In genomic region chr10:52758406-52758805, GRCh38 we compare ENCODE assay signal across 37 cellular contexts. TPM values are rescaled to one million over a fixed set of nuclear protein-coding genes. Genes with fewer than 3 reads are reported as not detected.
"Had no signal": no experiment of that assay in that cellular context is flagged by ENCODE, and none has a peak within 500 bp of the region (broad histone marks: within the 10 kb centered on the region; RNA-seq: fewer than 3 reads in every experiment).

No MANE protein-coding gene starts in this region.

- H3K9me3 Mint-ChIP-seq: activated CD4-positive, alpha-beta memory T cell treated with anti-CD3 and anti-CD28 coated beads, Interleukin-2, amount 10 ng/mL, durations not matched to agents 7 days and 5 days; activated naive CD8-positive, alpha-beta T cell treated with anti-CD3 and anti-CD28 coated beads, Interleukin-2, amount 10 ng/mL, durations not matched to agents 7 days and 5 days had no signal

- H3K4me1 ChIP-seq: body of pancreas, breast epithelium had no signal

- H3K9me3 ChIP-seq: body of pancreas, breast epithelium had no signal

- H3K36me3 Mint-ChIP-seq: activated CD8-positive, alpha-beta memory T cell treated with anti-CD3 and anti-CD28 coated beads, Interleukin-2, amount 10 ng/mL, durations not matched to agents 7 days and 5 days; activated naive CD8-positive, alpha-beta T cell treated with anti-CD3 and anti-CD28 coated beads, Interleukin-2, amount 10 ng/mL, durations not matched to agents 7 days and 5 days; T-cell had no signal

- ATAC-seq: activated CD8-positive, alpha-beta memory T cell treated with anti-CD3 and anti-CD28 coated beads, Interleukin-2, amount 10 ng/mL, durations not matched to agents 7 days and 5 days; body of pancreas; SK-N-SH treated with all-trans-retinoic acid at 6 μM for 48 hours; T-cell; T-helper 17 cell had no signal

- H3K9ac ChIP-seq: KMS-11 had no signal

- H3K4me3 ChIP-seq: body of pancreas, breast epithelium, PC-9 had no signal

- H3K4me1 Mint-ChIP-seq: activated CD4-positive, alpha-beta memory T cell treated with anti-CD3 and anti-CD28 coated beads, Interleukin-2, amount 10 ng/mL, durations not matched to agents 7 days and 5 days; activated CD8-positive, alpha-beta memory T cell treated with anti-CD3 and anti-CD28 coated beads, Interleukin-2, amount 10 ng/mL, durations not matched to agents 7 days and 5 days; activated naive CD8-positive, alpha-beta T cell treated with anti-CD3 and anti-CD28 coated beads, Interleukin-2, amount 10 ng/mL, durations not matched to agents 7 days and 5 days; T-cell; T-helper 17 cell had no signal

- H3K27me3 Mint-ChIP-seq: activated CD4-positive, alpha-beta memory T cell treated with anti-CD3 and anti-CD28 coated beads, Interleukin-2, amount 10 ng/mL, durations not matched to agents 7 days and 5 days; activated CD8-positive, alpha-beta memory T cell treated with anti-CD3 and anti-CD28 coated beads, Interleukin-2, amount 10 ng/mL, durations not matched to agents 7 days and 5 days; activated naive CD8-positive, alpha-beta T cell treated with anti-CD3 and anti-CD28 coated beads, Interleukin-2, amount 10 ng/mL, durations not matched to agents 7 days and 5 days; T-cell; T-helper 17 cell had no signal

- H3K36me3 ChIP-seq: breast epithelium had no signal

- H2AFZ ChIP-seq: PC-9 had no signal

- H3K27ac ChIP-seq: body of pancreas, breast epithelium, KMS-11, PC-9, RWPE1, VCaP had no signal

- H3K4me2 ChIP-seq: KMS-11, PC-9 had no signal

- H3K27me3 ChIP-seq: body of pancreas, breast epithelium had no signal

- H3K27ac Mint-ChIP-seq: activated CD4-positive, alpha-beta memory T cell treated with anti-CD3 and anti-CD28 coated beads, Interleukin-2, amount 10 ng/mL, durations not matched to agents 7 days and 5 days; activated CD8-positive, alpha-beta memory T cell treated with anti-CD3 and anti-CD28 coated beads, Interleukin-2, amount 10 ng/mL, durations not matched to agents 7 days and 5 days; activated naive CD8-positive, alpha-beta T cell treated with anti-CD3 and anti-CD28 coated beads, Interleukin-2, amount 10 ng/mL, durations not matched to agents 7 days and 5 days; T-cell; T-helper 17 cell had no signal

- H3K4me3 Mint-ChIP-seq: activated CD4-positive, alpha-beta memory T cell treated with anti-CD3 and anti-CD28 coated beads, Interleukin-2, amount 10 ng/mL, durations not matched to agents 7 days and 5 days; activated CD8-positive, alpha-beta memory T cell treated with anti-CD3 and anti-CD28 coated beads, Interleukin-2, amount 10 ng/mL, durations not matched to agents 7 days and 5 days; activated naive CD8-positive, alpha-beta T cell treated with anti-CD3 and anti-CD28 coated beads, Interleukin-2, amount 10 ng/mL, durations not matched to agents 7 days and 5 days; T-cell; T-helper 17 cell had no signal

- DNase-seq: activated CD4-positive, alpha-beta memory T cell treated with anti-CD3 and anti-CD28 coated beads, Interleukin-2, amount 10 ng/mL, durations not matched to agents 7 days and 5 days; activated CD4-positive, alpha-beta T cell treated with anti-CD3 and anti-CD28 coated beads for 1 hour; activated CD4-positive, alpha-beta T cell treated with anti-CD3 and anti-CD28 coated beads for 48 hours; activated CD4-positive, CD25-positive, alpha-beta regulatory T cell; activated CD8-positive, alpha-beta memory T cell treated with anti-CD3 and anti-CD28 coated beads for 24 hours; activated CD8-positive, alpha-beta memory T cell treated with anti-CD3 and anti-CD28 coated beads, Interleukin-2, amount 10 ng/mL, durations not matched to agents 7 days and 5 days; activated CD8-positive, alpha-beta memory T cell treated with anti-CD3 and anti-CD28 coated beads, Interleukin-2, amount 50 U/mL, for 48 hours; activated effector memory CD4-positive, alpha-beta T cell treated with Interleukin-2 at 50 U/mL for 16 hours; activated naive CD4-positive, alpha-beta T cell treated with anti-CD3 and anti-CD28 coated beads, Interleukin-2, amount 50 U/mL, for 16 hours; activated naive CD8-positive, alpha-beta T cell treated with anti-CD3 and anti-CD28 coated beads, Interleukin-2, amount 10 ng/mL, durations not matched to agents 7 days and 5 days; activated T-cell treated with anti-CD3 and anti-CD28 coated beads, Interleukin-2, amount 50 U/mL, for 48 hours; body of pancreas; MM.1S; MV-4-11; NCI-H1092; NCI-H1436 treated with DMSO at 0.1 percent for 48 hours; NCI-H1694 treated with DMSO at 0.1 percent for 48 hours; NCI-H2029; NCI-H345; NCI-H526; NCI-H748 treated with DMSO at 0.1 percent for 48 hours; NK-92 treated with Interleukin-12 subunit alpha and Interleukin-12 subunit beta, amount 100 ng/mL, for 24 hours; PC-9; SIG-M5; T-cell; T-helper 17 cell had no signal

RNA-seq across cellular contexts. Expression of gene MBL2, which starts 14.2 kb away (rescaled TPM):
- total RNA-seq: activated CD4-positive, alpha-beta memory T cell treated with anti-CD3 and anti-CD28 coated beads, Interleukin-2, amount 10 ng/mL, durations not matched to agents 7 days and 5 days; activated CD8-positive, alpha-beta memory T cell treated with anti-CD3 and anti-CD28 coated beads, Interleukin-2, amount 10 ng/mL, durations not matched to agents 7 days and 5 days; activated naive CD8-positive, alpha-beta T cell treated with anti-CD3 and anti-CD28 coated beads, Interleukin-2, amount 10 ng/mL, durations not matched to agents 7 days and 5 days; astrocyte; body of pancreas; breast epithelium; cardiac septum; LHCN-M2; NCI-H460; PC-9; Right ventricle myocardium inferior; SK-MEL-5; T-helper 17 cell had no signal
